In genomic region chr19:56104423-56104822, GRCh38 we compare ENCODE assay signal across 11 cellular contexts. TPM values are rescaled to one million over a fixed set of nuclear protein-coding genes. Genes with fewer than 3 reads are reported as not detected.
DNase-seq lines count a peak whose midpoint lies in the region; ATAC-seq and TF ChIP-seq lines count a peak whose summit lies in the region.
"Had no signal": no experiment of that assay in that cellular context is flagged by ENCODE, and none has a peak within 500 bp of the region (broad histone marks: within the 10 kb centered on the region; RNA-seq: fewer than 3 reads in every experiment).

No MANE protein-coding gene starts in this region.

- H3K9me3 Mint-ChIP-seq in CD14-positive monocyte, result peaks cover 0 to 15% (median 2%) of the 10 kb centered on the region in 7 donors
- peaks cover 9% of the 10 kb centered on the region for H3K9me3 Mint-ChIP-seq in glutamatergic neuron (ENCODE audit: unreplicated experiment)
- no peaks in the 10 kb centered on the region for H3K9me3 Mint-ChIP-seq in HFFc6
- H3K9me3 Mint-ChIP-seq: activated CD4-positive, alpha-beta memory T cell treated with anti-CD3 and anti-CD28 coated beads, Interleukin-2, amount 10 ng/mL, durations not matched to agents 7 days and 5 days had no signal

- H3K4ac ChIP-seq in trophoblast cell (ENCODE audit: low read depth, low read length), result peak overlapping the region; percentile 18

- no peak overlapping the region for H3K4me3 Mint-ChIP-seq in CD14-positive monocyte
- H3K4me3 Mint-ChIP-seq in glutamatergic neuron (ENCODE audit: unreplicated experiment), result peak overlapping the region; percentile 36
- H3K4me3 Mint-ChIP-seq in HFFc6, result no peak overlapping the region
- H3K4me3 Mint-ChIP-seq: activated CD4-positive, alpha-beta memory T cell treated with anti-CD3 and anti-CD28 coated beads, Interleukin-2, amount 10 ng/mL, durations not matched to agents 7 days and 5 days had no signal

- no peak overlapping the region for H4K8ac ChIP-seq in trophoblast cell (ENCODE audit: low read depth, low read length)

- no peak overlapping the region for H2BK5ac ChIP-seq in trophoblast cell (ENCODE audit: low read depth, low read length, poor library complexity)

- H3K79me1 ChIP-seq in trophoblast cell (ENCODE audit: low read length), result no peaks in the 10 kb centered on the region

- H4K91ac ChIP-seq in trophoblast cell (ENCODE audit: low read depth, low read length), result no peak overlapping the region

- no peak overlapping the region for H2BK12ac ChIP-seq in trophoblast cell (ENCODE audit: low read length)

- H3K27ac ChIP-seq in RWPE1, result peak overlapping the region; percentile 52
- H3K27ac ChIP-seq in trophoblast cell (ENCODE audit: low read depth, low read length), result no peak overlapping the region

- H3K36me3 ChIP-seq in trophoblast cell (ENCODE audit: control insufficient read depth in 1 of 2, insufficient read depth in 2 of 2, low read length in 2 of 2), result peaks cover 49% of the 10 kb centered on the region in 2 experiments
- peaks cover 6% of the 10 kb centered on the region for H3K36me3 ChIP-seq in mucosa of descending colon (ENCODE audit: low read depth)

- WGBS in trophoblast cell (ENCODE audit: extremely low coverage, insufficient coverage, insufficient read length), result no CpG with 5 or more reads among the region's 29 CpGs

- no peak overlapping the region for H2AK5ac ChIP-seq in trophoblast cell (ENCODE audit: low read length)

- no peaks in the 10 kb centered on the region for H3K27me3 ChIP-seq in trophoblast cell (ENCODE audit: insufficient read depth, low read length)
- H3K27me3 ChIP-seq: heart right ventricle, stomach had no signal

- H3K79me2 ChIP-seq in trophoblast cell (ENCODE audit: control insufficient read depth, insufficient read depth, low read length, poor library complexity), result peaks cover 33% of the 10 kb centered on the region

- H3K4me3 ChIP-seq in trophoblast cell (ENCODE audit: low read depth, low read length), result no peak overlapping the region
- no peak overlapping the region for H3K4me3 ChIP-seq in mucosa of descending colon
- H3K4me3 ChIP-seq: heart right ventricle had no signal

- CTCF ChIA-PET in RWPE1 (lab: Yijun Ruan, JAX), result interaction anchor here (1.1 to 1.3 kb wide), 2 partner anchors 9 to 205 kb away, joined by 3 read pairs; no protein-coding TSS in a partner anchor

- peaks cover 39 to 64% of the 10 kb centered on the region in 2 donors for H3K36me3 Mint-ChIP-seq in CD14-positive monocyte
- peaks cover 6% of the 10 kb centered on the region for H3K36me3 Mint-ChIP-seq in glutamatergic neuron (ENCODE audit: unreplicated experiment)
- H3K36me3 Mint-ChIP-seq in HFFc6 (ENCODE audit: low read depth), result peaks cover 15% of the 10 kb centered on the region

- intact Hi-C loops in CD14-positive monocyte (cut with micrococcal nuclease) (loop anchor here (2.0 to 10.0 kb wide), 2 partner anchors 50 to 68 kb away; no protein-coding TSS in a partner anchor), mucosa of descending colon (cut with DNase I, micrococcal nuclease) (no loop called here)

- peaks cover 39% of the 10 kb centered on the region for H3K4me1 Mint-ChIP-seq in CD14-positive monocyte
- H3K4me1 Mint-ChIP-seq in glutamatergic neuron (ENCODE audit: low read depth, unreplicated experiment), result peaks cover 22% of the 10 kb centered on the region
- no peaks in the 10 kb centered on the region for H3K4me1 Mint-ChIP-seq in HFFc6 (ENCODE audit: low read depth)

- H3K18ac ChIP-seq in trophoblast cell (ENCODE audit: low read length), result no peak overlapping the region

- H4K12ac ChIP-seq in trophoblast cell (ENCODE audit: low read depth, low read length), result no peak overlapping the region

- H3K9ac ChIP-seq in trophoblast cell (ENCODE audit: low read length), result peak overlapping the region; percentile 56

- DNase-seq in CD14-positive monocyte (ENCODE audit: low spot score) (no peak), RWPE1 (ENCODE audit: low spot score) (no peak), glutamatergic neuron (no peak), trophoblast cell (no peak), mesenteric fat pad (ENCODE audit: low spot score) (no peak), SKM-1 treated with dmso at 0.1 percent for 144 hours (lab: John Stamatoyannopoulos, UW; ENCODE audit: unreplicated experiment) (no peak), HFFc6 (no peak), mucosa of descending colon (no peak)

- H3K14ac ChIP-seq in trophoblast cell (ENCODE audit: low read length), result no peak overlapping the region

- H3K4me2 ChIP-seq in trophoblast cell (ENCODE audit: low read length), result no peak overlapping the region

- H3K23ac ChIP-seq in trophoblast cell (ENCODE audit: low read length), result peak overlapping the region; percentile 86

- ATAC-seq in mucosa of descending colon, result no peak

- no peak overlapping the region for H2AFZ ChIP-seq in trophoblast cell (ENCODE audit: insufficient read depth, low read length, poor library complexity)

- H2BK120ac ChIP-seq in trophoblast cell (ENCODE audit: insufficient read depth, low read length, poor library complexity), result no peak overlapping the region

- TF ChIP-seq CTCF in CD14-positive monocyte (IDR thresholded peaks at IDR 0.05), result no peak
- TF ChIP-seq CTCF in RWPE1 (conservative IDR thresholded peaks at IDR 0.05; ENCODE audit: low read depth), result no peak
- no peak for TF ChIP-seq CTCF in glutamatergic neuron (IDR thresholded peaks at IDR 0.05; ENCODE audit: partially characterized antibody, unreplicated experiment)
- no peak for TF ChIP-seq CTCF in HFFc6 (IDR thresholded peaks at IDR 0.05)
- TF ChIP-seq CTCF in mucosa of descending colon (IDR thresholded peaks at IDR 0.05), result no peak

- peaks cover 0 to 3% (median 2%) of the 10 kb centered on the region in 3 donors for H3K27me3 Mint-ChIP-seq in CD14-positive monocyte (ENCODE audit: low read depth in 3 of 3)
- H3K27me3 Mint-ChIP-seq in glutamatergic neuron (ENCODE audit: unreplicated experiment), result peaks cover 11% of the 10 kb centered on the region
- peaks cover 7% of the 10 kb centered on the region for H3K27me3 Mint-ChIP-seq in HFFc6 (ENCODE audit: insufficient read depth)
- H3K27me3 Mint-ChIP-seq: activated CD4-positive, alpha-beta memory T cell treated with anti-CD3 and anti-CD28 coated beads, Interleukin-2, amount 10 ng/mL, durations not matched to agents 7 days and 5 days had no signal

- peak overlapping the region in 4 of 7 donors; percentile 23 to 69 (median 50) for H3K27ac Mint-ChIP-seq in CD14-positive monocyte
- H3K27ac Mint-ChIP-seq in glutamatergic neuron (ENCODE audit: unreplicated experiment), result peak overlapping the region; percentile 82
- H3K27ac Mint-ChIP-seq in HFFc6, result no peak overlapping the region
- H3K27ac Mint-ChIP-seq: activated CD4-positive, alpha-beta memory T cell treated with anti-CD3 and anti-CD28 coated beads, Interleukin-2, amount 10 ng/mL, durations not matched to agents 7 days and 5 days had no signal

- H3K9me3 ChIP-seq in trophoblast cell (ENCODE audit: insufficient read depth, low read depth, low read length), result peaks cover 3% of the 10 kb centered on the region
- no peaks in the 10 kb centered on the region for H3K9me3 ChIP-seq in mucosa of descending colon
- H3K9me3 ChIP-seq: heart right ventricle, stomach had no signal

- H3K4me1 ChIP-seq in trophoblast cell (ENCODE audit: control insufficient read depth in 1 of 2, insufficient read depth in 2 of 2, low read length in 2 of 2) (peaks cover 3 to 5% of the 10 kb centered on the region in 2 experiments), mucosa of descending colon (ENCODE audit: low read depth) (peaks cover 26% of the 10 kb centered on the region)

- POLR2A ChIA-PET in RWPE1 (lab: Yijun Ruan, JAX; ENCODE audit: low non-redundant PET), result no interaction called here

RNA-seq across cellular contexts. Expression of gene ZNF787, which starts 16.7 kb away (rescaled TPM):
- polyA plus RNA-seq in CD14-positive monocyte, result 1 to 10 TPM; 1.2 to 1.8 TPM
- total RNA-seq in glutamatergic neuron (ENCODE audit: unreplicated experiment) (59.7 TPM), mesenteric fat pad (35.1 TPM), mucosa of descending colon (10 to 100 TPM; 49.1 to 61.2 (median 56.1) TPM)
- 23.4 and 24.3 TPM in 2 replicates for polyA plus RNA-seq in trophoblast cell (2013)
- 10 to 100 TPM; 28.5 to 31.5 (median 29.5) TPM for total RNA-seq in HFFc6 (2021; fragmentation: NEBNext Ultra II Directional; extraction: Animal tissue kit (Norgen Biotek cat#: 25700))

RNA-seq across cellular contexts. Expression of gene ZNF444, which starts 36.7 kb away (rescaled TPM):
- 1 to 10 TPM; 2.7 to 3.5 TPM for polyA plus RNA-seq in CD14-positive monocyte
- total RNA-seq in glutamatergic neuron (ENCODE audit: unreplicated experiment) (56.9 TPM), mesenteric fat pad (17.3 TPM), mucosa of descending colon (10 to 100 TPM; 28.2 to 48.3 (median 29.6) TPM)
- 25.7 and 26.0 TPM in 2 replicates for polyA plus RNA-seq in trophoblast cell (2013)
- total RNA-seq in HFFc6 (2021; fragmentation: NEBNext Ultra II Directional; extraction: Animal tissue kit (Norgen Biotek cat#: 25700)), result 10 to 100 TPM; 20.6 to 28.4 (median 22.5) TPM

Comparison
In these comparisons a context has a peak if more than half of its experiments do, and no peak if none do; other contexts are left out.
1. intact Hi-C loops: an anchor here in CD14-positive monocyte (2.0 to 10.0 kb wide); none called in mucosa of descending colon.